Comparison of ENCODE assay signal across 1 cellular context in the genomic region with DNA sequence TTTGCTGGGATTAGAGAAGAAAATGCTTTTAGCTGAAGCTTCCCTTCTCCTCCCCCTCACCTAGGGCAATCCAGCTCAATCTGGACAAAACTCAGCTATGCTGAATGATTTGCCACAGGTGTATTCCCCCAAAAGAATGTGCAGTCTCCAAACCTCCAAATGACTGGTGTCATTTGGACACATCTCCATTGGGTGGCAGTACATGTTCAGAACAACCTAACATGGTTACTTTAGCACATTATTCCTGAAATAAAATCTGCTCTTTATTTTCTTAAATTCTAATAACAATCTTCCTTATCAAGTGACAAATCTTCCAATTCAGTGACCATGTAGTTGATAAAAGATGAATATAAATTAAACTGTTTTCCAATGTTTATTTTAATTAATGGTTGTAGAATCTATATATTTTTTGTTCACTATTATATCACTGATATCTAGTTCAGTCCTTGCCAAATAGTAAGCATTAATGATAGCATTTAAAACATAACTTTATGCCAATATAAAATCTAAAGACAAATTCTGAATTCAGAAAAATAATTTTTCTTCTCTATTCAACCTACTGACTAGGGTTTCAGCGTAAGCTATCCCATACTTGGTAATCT.
TF ChIP-seq lines count a peak whose summit lies in the region.

No MANE protein-coding gene starts in this region.

TF ChIP-seq in WTC11, 78 proteins besides CTCF, POLR2A, EP300 and RAD21 (continued from another document):
- TF ChIP-seq, protein P1, sequence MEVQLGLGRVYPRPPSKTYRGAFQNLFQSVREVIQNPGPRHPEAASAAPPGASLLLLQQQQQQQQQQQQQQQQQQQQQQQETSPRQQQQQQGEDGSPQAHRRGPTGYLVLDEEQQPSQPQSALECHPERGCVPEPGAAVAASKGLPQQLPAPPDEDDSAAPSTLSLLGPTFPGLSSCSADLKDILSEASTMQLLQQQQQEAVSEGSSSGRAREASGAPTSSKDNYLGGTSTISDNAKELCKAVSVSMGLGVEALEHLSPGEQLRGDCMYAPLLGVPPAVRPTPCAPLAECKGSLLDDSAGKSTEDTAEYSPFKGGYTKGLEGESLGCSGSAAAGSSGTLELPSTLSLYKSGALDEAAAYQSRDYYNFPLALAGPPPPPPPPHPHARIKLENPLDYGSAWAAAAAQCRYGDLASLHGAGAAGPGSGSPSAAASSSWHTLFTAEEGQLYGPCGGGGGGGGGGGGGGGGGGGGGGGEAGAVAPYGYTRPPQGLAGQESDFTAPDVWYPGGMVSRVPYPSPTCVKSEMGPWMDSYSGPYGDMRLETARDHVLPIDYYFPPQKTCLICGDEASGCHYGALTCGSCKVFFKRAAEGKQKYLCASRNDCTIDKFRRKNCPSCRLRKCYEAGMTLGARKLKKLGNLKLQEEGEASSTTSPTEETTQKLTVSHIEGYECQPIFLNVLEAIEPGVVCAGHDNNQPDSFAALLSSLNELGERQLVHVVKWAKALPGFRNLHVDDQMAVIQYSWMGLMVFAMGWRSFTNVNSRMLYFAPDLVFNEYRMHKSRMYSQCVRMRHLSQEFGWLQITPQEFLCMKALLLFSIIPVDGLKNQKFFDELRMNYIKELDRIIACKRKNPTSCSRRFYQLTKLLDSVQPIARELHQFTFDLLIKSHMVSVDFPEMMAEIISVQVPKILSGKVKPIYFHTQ (CRISPR knock-in tag; IDR thresholded peaks at IDR 0.05): no peak
- TF ChIP-seq NFE2L1 (CRISPR knock-in tag; IDR thresholded peaks at IDR 0.05) (no peak), EMX1 (CRISPR knock-in tag; IDR thresholded peaks at IDR 0.05) (no peak), PRRX2 (CRISPR knock-in tag; IDR thresholded peaks at IDR 0.05) (no peak), CBFB (CRISPR knock-in tag; IDR thresholded peaks at IDR 0.05; ENCODE audit: low read depth) (no peak), GRHL2 (CRISPR knock-in tag; IDR thresholded peaks at IDR 0.05; ENCODE audit: insufficient replicate concordance, severe bottlenecking) (no peak), GTF2I (CRISPR knock-in tag; conservative IDR thresholded peaks at IDR 0.05) (no peak)
- TF ChIP-seq, protein P2, sequence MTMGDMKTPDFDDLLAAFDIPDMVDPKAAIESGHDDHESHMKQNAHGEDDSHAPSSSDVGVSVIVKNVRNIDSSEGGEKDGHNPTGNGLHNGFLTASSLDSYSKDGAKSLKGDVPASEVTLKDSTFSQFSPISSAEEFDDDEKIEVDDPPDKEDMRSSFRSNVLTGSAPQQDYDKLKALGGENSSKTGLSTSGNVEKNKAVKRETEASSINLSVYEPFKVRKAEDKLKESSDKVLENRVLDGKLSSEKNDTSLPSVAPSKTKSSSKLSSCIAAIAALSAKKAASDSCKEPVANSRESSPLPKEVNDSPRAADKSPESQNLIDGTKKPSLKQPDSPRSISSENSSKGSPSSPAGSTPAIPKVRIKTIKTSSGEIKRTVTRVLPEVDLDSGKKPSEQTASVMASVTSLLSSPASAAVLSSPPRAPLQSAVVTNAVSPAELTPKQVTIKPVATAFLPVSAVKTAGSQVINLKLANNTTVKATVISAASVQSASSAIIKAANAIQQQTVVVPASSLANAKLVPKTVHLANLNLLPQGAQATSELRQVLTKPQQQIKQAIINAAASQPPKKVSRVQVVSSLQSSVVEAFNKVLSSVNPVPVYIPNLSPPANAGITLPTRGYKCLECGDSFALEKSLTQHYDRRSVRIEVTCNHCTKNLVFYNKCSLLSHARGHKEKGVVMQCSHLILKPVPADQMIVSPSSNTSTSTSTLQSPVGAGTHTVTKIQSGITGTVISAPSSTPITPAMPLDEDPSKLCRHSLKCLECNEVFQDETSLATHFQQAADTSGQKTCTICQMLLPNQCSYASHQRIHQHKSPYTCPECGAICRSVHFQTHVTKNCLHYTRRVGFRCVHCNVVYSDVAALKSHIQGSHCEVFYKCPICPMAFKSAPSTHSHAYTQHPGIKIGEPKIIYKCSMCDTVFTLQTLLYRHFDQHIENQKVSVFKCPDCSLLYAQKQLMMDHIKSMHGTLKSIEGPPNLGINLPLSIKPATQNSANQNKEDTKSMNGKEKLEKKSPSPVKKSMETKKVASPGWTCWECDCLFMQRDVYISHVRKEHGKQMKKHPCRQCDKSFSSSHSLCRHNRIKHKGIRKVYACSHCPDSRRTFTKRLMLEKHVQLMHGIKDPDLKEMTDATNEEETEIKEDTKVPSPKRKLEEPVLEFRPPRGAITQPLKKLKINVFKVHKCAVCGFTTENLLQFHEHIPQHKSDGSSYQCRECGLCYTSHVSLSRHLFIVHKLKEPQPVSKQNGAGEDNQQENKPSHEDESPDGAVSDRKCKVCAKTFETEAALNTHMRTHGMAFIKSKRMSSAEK (CRISPR knock-in tag; IDR thresholded peaks at IDR 0.05; ENCODE audit: borderline replicate concordance): no peak
- TF ChIP-seq, protein P3, sequence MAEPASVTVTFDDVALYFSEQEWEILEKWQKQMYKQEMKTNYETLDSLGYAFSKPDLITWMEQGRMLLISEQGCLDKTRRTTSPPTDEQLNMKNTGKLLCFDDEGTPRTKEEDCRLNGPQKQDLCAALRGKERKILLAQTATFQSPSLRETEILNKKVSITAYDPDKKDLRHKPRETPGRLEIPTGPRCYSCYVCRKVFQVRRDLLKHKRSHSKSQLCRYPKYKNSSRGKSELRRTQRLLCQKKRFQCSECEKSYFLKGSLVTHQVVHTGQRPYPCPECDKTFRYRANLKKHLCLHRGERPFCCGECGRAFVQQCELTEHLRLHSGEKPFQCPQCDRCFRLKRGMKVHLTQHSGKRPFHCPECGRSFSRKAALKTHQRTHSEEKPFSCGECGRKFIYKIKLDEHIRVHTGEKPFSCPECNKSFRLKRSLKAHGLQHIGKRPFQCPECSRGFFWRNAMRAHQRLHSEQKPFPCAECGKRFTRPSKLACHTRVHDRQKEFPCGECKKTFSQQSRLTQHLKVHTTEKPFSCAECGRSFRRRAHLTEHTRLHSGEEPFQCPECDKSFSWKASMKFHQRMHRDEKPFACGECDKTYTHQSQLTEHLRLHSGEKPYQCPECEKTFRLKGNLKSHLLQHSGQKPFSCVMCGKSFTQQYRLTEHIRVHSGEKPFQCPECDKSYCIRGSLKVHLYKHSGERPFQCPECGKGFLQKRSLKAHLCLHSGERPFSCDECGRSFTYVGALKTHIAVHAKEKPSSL (CRISPR knock-in tag; conservative IDR thresholded peaks at IDR 0.05): no peak
- TF ChIP-seq, protein P4, sequence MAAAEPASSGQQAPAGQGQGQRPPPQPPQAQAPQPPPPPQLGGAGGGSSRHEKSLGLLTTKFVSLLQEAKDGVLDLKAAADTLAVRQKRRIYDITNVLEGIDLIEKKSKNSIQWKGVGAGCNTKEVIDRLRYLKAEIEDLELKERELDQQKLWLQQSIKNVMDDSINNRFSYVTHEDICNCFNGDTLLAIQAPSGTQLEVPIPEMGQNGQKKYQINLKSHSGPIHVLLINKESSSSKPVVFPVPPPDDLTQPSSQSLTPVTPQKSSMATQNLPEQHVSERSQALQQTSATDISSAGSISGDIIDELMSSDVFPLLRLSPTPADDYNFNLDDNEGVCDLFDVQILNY (CRISPR knock-in tag; IDR thresholded peaks at IDR 0.05): no peak
- TF ChIP-seq, protein P5, sequence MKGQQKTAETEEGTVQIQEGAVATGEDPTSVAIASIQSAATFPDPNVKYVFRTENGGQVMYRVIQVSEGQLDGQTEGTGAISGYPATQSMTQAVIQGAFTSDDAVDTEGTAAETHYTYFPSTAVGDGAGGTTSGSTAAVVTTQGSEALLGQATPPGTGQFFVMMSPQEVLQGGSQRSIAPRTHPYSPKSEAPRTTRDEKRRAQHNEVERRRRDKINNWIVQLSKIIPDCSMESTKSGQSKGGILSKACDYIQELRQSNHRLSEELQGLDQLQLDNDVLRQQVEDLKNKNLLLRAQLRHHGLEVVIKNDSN (CRISPR knock-in tag; IDR thresholded peaks at IDR 0.05): no peak
- TF ChIP-seq, protein P6, sequence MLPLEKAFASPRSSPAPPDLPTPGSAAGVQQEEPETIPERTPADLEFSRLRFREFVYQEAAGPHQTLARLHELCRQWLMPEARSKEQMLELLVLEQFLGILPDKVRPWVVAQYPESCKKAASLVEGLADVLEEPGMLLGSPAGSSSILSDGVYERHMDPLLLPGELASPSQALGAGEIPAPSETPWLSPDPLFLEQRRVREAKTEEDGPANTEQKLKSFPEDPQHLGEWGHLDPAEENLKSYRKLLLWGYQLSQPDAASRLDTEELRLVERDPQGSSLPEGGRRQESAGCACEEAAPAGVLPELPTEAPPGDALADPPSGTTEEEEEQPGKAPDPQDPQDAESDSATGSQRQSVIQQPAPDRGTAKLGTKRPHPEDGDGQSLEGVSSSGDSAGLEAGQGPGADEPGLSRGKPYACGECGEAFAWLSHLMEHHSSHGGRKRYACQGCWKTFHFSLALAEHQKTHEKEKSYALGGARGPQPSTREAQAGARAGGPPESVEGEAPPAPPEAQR (CRISPR knock-in tag; IDR thresholded peaks at IDR 0.05): no peak
